In the genomic region with DNA sequence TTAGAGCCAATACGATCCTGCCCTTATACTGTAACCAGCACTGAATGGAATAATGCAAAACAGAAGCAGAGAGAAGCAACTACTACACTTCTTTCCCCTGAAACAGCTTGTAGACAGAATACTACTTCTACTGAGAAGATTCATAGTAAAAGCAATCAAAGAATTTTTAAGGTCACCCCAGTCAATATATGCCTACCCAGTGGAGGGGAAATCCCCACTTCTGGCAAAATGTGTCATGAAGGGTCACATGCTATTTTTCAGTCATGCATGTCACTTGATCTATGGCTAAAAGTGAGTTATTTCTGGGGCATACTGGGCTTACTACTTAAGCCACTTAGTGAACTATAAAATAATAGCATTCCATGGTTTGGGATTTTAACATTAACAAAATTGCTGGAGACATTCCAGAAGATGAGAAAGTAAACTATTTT, we compare ENCODE assay signal across 9 cellular contexts. TPM values are rescaled to one million over a fixed set of nuclear protein-coding genes. Genes with fewer than 3 reads are reported as not detected.
DNase-seq lines count a peak whose midpoint lies in the region; ATAC-seq and TF ChIP-seq lines count a peak whose summit lies in the region.
"Had no signal": no experiment of that assay in that cellular context is flagged by ENCODE, and none has a peak within 500 bp of the region (broad histone marks: within the 10 kb centered on the region; RNA-seq: fewer than 3 reads in every experiment).

No MANE protein-coding gene starts in this region.

- TF ChIP-seq CTCF in GM12865 (IDR thresholded peaks at IDR 0.05; ENCODE audit: insufficient read depth, low read depth, low read length, missing control alignments): no peak

- ATAC-seq in GM21526 (IDR thresholded peaks at IDR 0.05; ENCODE audit: low FRiP score, unreplicated experiment): peak; percentile 63

- H3K27ac ChIP-seq in substantia nigra (ENCODE audit: low read depth, low read length, poor library complexity, severe bottlenecking): no peak overlapping the region
- H3K27ac ChIP-seq: neutrophil had no signal

- peak; percentile 74 for DNase-seq in GM12865 (ENCODE audit: low read depth)
- peak; percentile 32 for DNase-seq in LHCN-M2 (ENCODE audit: low read depth)
- peak; percentile 88 for DNase-seq in kidney tubule cell (ENCODE audit: low spot score)
- DNase-seq in NCI-H69 (lab: John Stamatoyannopoulos, UW): no peak
- no peak for DNase-seq in substantia nigra (lab: John Stamatoyannopoulos, UW)
- DNase-seq in NCI-H82 (lab: John Stamatoyannopoulos, UW): no peak
- DNase-seq in NCI-H187 (lab: John Stamatoyannopoulos, UW): no peak

- H3K4me3 ChIP-seq in GM12865 (ENCODE audit: low read depth, low read length): peak overlapping the region; percentile 24

RNA-seq across cellular contexts. Expression of gene IRF5, which starts 25.6 kb away (rescaled TPM):
- 0.19 and 0.75 TPM in 2 replicates for total RNA-seq in LHCN-M2 (2014; rRNA removed)
- 0.21 TPM for polyA plus RNA-seq in LHCN-M2 (2012)

RNA-seq across cellular contexts. Expression of gene KCP, which starts 52.8 kb away (rescaled TPM):
- 0.13 TPM in 1 of 2 replicates, not detected in the other for total RNA-seq in LHCN-M2 (2014; rRNA removed)
- 0.13 TPM for polyA plus RNA-seq in LHCN-M2 (2012)

Comparison
In these comparisons a context has a peak if more than half of its experiments do, and no peak if none do; other contexts are left out.
1. DNase-seq: peak in GM12865 (single experiment), LHCN-M2 (single experiment) and kidney tubule cell (single experiment); none in NCI-H69 (single experiment), substantia nigra (0 of 49), NCI-H82 (single experiment) and NCI-H187 (0 of 2).